Comparison of ENCODE assay signal across 12 cellular contexts in genomic region chr1:54850737-54851136, GRCh38. TPM values are rescaled to one million over a fixed set of nuclear protein-coding genes. Genes with fewer than 3 reads are reported as not detected.
A peak's percentile ranks its signal among the peaks of the same experiment; 100 is the strongest.
DNase-seq lines count a peak whose midpoint lies in the region; ATAC-seq and TF ChIP-seq lines count a peak whose summit lies in the region.
"Had no signal": no experiment of that assay in that cellular context is flagged by ENCODE, and none has a peak within 500 bp of the region (broad histone marks: within the 10 kb centered on the region; RNA-seq: fewer than 3 reads in every experiment).

No MANE protein-coding gene starts in this region.

- DNase-seq in AG20443 (ENCODE audit: low spot score) (peak; percentile 95), NB4 (ENCODE audit: low read depth) (peak; percentile 86), epithelial cell of esophagus (ENCODE audit: low read depth) (peak; percentile 63), non-pigmented ciliary epithelial cell (ENCODE audit: low read depth) (peak; percentile 93), uterus (no peak), neuronal stem cell (ENCODE audit: low spot score) (no peak)
- DNase-seq: activated CD4-positive, alpha-beta T cell treated with anti-CD3 and anti-CD28 coated beads for 1 hour; COR-L47 had no signal

- H3K79me1 ChIP-seq in neuronal stem cell (ENCODE audit: low read depth, low read length) = peaks cover 2% of the 10 kb centered on the region

- no peaks in the 10 kb centered on the region for H3K27me3 ChIP-seq in uterus
- no peaks in the 10 kb centered on the region for H3K27me3 ChIP-seq in neuronal stem cell (ENCODE audit: control insufficient read depth in 3 of 3, insufficient read depth in 3 of 3, low read depth in 1 of 3, low read length in 3 of 3)

- no peak for TF ChIP-seq POLR2A in NB4 (IDR thresholded peaks at IDR 0.05; ENCODE audit: extremely low read depth, insufficient read length)
- no peak for TF ChIP-seq POLR2A in uterus (IDR thresholded peaks at IDR 0.05)

- H2AFZ ChIP-seq in neuronal stem cell (ENCODE audit: low read length) = no peak overlapping the region

- intact Hi-C loops in uterus (cut with DNase I; ENCODE audit: low total_unique reads) = no loop called here

- H3K4me1 ChIP-seq in uterus = no peaks in the 10 kb centered on the region
- H3K4me1 ChIP-seq in neuronal stem cell (ENCODE audit: control insufficient read depth in 2 of 2, insufficient read depth in 1 of 2, low read depth in 1 of 2, low read length in 2 of 2) = no peaks in the 10 kb centered on the region

- H2BK120ac ChIP-seq in neuronal stem cell (ENCODE audit: low read depth, low read length) = no peak overlapping the region

- H3K27ac ChIP-seq in uterus (no peak overlapping the region), neuronal stem cell (replicated peaks; ENCODE audit: low read length) (no peak overlapping the region)

- H3K14ac ChIP-seq in neuronal stem cell (ENCODE audit: low read length) = no peak overlapping the region

- no peak overlapping the region for H3K4ac ChIP-seq in neuronal stem cell (ENCODE audit: low read length)

- H3K18ac ChIP-seq in neuronal stem cell (ENCODE audit: low read length) = no peak overlapping the region

- H2BK5ac ChIP-seq in neuronal stem cell (ENCODE audit: low read length) = no peak overlapping the region

- no CpG with 5 or more reads among the region's 9 CpGs for WGBS in neuronal stem cell (ENCODE audit: extremely low coverage in 2 of 2, insufficient read length in 2 of 2, insufficient replicate concordance in 1 of 2), 2 donors

- H3K4me2 ChIP-seq in neuronal stem cell (ENCODE audit: insufficient read depth, low read length, poor library complexity, severe bottlenecking) = no peak overlapping the region

- no peak overlapping the region for H3K4me3 ChIP-seq in NB4 (ENCODE audit: low read depth, low read length)
- no peak overlapping the region for H3K4me3 ChIP-seq in epithelial cell of esophagus (ENCODE audit: low read length)
- H3K4me3 ChIP-seq in uterus = no peak overlapping the region
- no peak overlapping the region for H3K4me3 ChIP-seq in neuronal stem cell (ENCODE audit: low read length in 2 of 2)

- no peak overlapping the region for H2BK12ac ChIP-seq in neuronal stem cell (ENCODE audit: low read length)

- no peak overlapping the region for H3K23ac ChIP-seq in neuronal stem cell (ENCODE audit: low read depth, low read length, poor library complexity)

- no peak overlapping the region for H4K8ac ChIP-seq in neuronal stem cell (ENCODE audit: low read depth, low read length)

- no peak overlapping the region for H3K9ac ChIP-seq in neuronal stem cell (ENCODE audit: low read depth, low read length, poor library complexity)

- H3K36me3 ChIP-seq in uterus (no peaks in the 10 kb centered on the region), neuronal stem cell (replicated peaks in 1 of 2; ENCODE audit: control insufficient read depth in 2 of 2, insufficient read depth in 2 of 2, low read length in 2 of 2) (peaks cover 67 to 95% of the 10 kb centered on the region in 2 donors)

- H2BK15ac ChIP-seq in neuronal stem cell (ENCODE audit: low read length) = no peak overlapping the region

- no peak for TF ChIP-seq CTCF in NB4 (IDR thresholded peaks at IDR 0.05; ENCODE audit: low read depth, low read length)
- TF ChIP-seq CTCF in epithelial cell of esophagus (IDR thresholded peaks at IDR 0.05; ENCODE audit: insufficient read depth, low read depth, low read length, missing control alignments) = no peak
- no peak for TF ChIP-seq CTCF in uterus (IDR thresholded peaks at IDR 0.05)

- H4K91ac ChIP-seq in neuronal stem cell (ENCODE audit: low read depth, low read length, poor library complexity) = no peak overlapping the region

- H3K9me3 ChIP-seq in uterus (no peaks in the 10 kb centered on the region), neuronal stem cell (replicated peaks in 1 of 2; ENCODE audit: control insufficient read depth in 2 of 2, insufficient read depth in 1 of 2, low read depth in 1 of 2, low read length in 2 of 2) (no peaks in the 10 kb centered on the region)

- H2AK5ac ChIP-seq in neuronal stem cell (ENCODE audit: low read depth, low read length) = no peak overlapping the region

- no peak for ATAC-seq in GM19395 (IDR thresholded peaks at IDR 0.05; ENCODE audit: unreplicated experiment)
- ATAC-seq in HG03025 (IDR thresholded peaks at IDR 0.05; ENCODE audit: low FRiP score, unreplicated experiment) = no peak
- ATAC-seq: activated T-helper 17 cell treated with anti-CD3 and anti-CD28 coated beads, Interleukin-2, amount 50 U/mL, for 72 hours had no signal

RNA-seq across cellular contexts. Expression of gene DHCR24, which starts 36.3 kb away (rescaled TPM):
- 10 to 100 TPM in 3 of 4 donors, 1 to 10 TPM in 1; 5.3 to 36.1 (median 13.7) TPM for total RNA-seq in uterus
- 108 TPM for polyA plus RNA-seq in neuronal stem cell (2013, experiment 1 of 2)
- polyA plus RNA-seq in neuronal stem cell (2013, experiment 2 of 2) = 107 TPM

RNA-seq across cellular contexts. Expression of gene TTC22, which starts 49.6 kb away (rescaled TPM):
- 1 to 10 TPM in 2 of 4 donors, not detected in 2; 3.2 to 5.3 TPM for total RNA-seq in uterus
- polyA plus RNA-seq in neuronal stem cell (2013, experiment 1 of 2) = 0.07 TPM
- polyA plus RNA-seq in neuronal stem cell (2013, experiment 2 of 2) = 0.06 TPM
- total RNA-seq: SK-MEL-5 had no signal

Comparison
In these comparisons a context has a peak if more than half of its experiments do, and no peak if none do; other contexts are left out.
1. DNase-seq: peak in AG20443 (single experiment), NB4 (single experiment), epithelial cell of esophagus (single experiment) and non-pigmented ciliary epithelial cell (single experiment); none in uterus (0 of 2) and neuronal stem cell (single experiment).